29 cellular contexts compared by ENCODE assay signal in the genomic region with DNA sequence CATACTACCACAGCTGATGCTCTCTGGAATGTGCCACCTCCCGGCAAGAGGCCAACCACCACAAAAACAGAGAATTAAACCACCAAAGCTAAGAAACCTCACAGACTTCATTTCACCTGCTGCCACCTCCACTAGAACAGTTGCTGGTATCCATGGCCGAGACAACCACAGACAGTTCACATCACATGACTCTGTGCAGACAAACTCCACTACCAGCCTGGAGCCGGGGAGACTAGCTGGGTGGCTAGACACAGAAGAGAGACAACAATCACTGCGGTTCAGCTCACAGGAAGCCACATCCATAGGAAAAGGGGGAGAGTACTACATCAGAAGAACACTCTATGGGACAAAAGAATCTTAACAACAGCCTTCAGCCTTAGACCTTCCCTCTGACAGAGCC.
"Had no signal": no experiment of that assay in that cellular context is flagged by ENCODE, and none has a peak within 500 bp of the region (broad histone marks: within the 10 kb centered on the region; RNA-seq: fewer than 3 reads in every experiment).

No MANE protein-coding gene starts in this region.

- DNase-seq: activated CD4-positive, alpha-beta memory T cell treated with anti-CD3 and anti-CD28 coated beads, Interleukin-2, amount 10 ng/mL, durations not matched to agents 7 days and 5 days; activated CD4-positive, alpha-beta T cell treated with anti-CD3 and anti-CD28 coated beads for 1 hour; activated CD4-positive, alpha-beta T cell treated with anti-CD3 and anti-CD28 coated beads, Interleukin-2, amount 10 ng/mL, durations not matched to agents 7 days and 5 days; activated CD8-positive, alpha-beta memory T cell treated with anti-CD3 and anti-CD28 coated beads, Interleukin-2, amount 10 ng/mL, durations not matched to agents 7 days and 5 days; activated effector memory CD4-positive, alpha-beta T cell treated with anti-CD3 and anti-CD28 coated beads, Interleukin-2, amount 50 U/mL, for 16 hours; activated naive CD4-positive, alpha-beta T cell treated with anti-CD3 and anti-CD28 coated beads for 36 hours; activated naive CD8-positive, alpha-beta T cell treated with anti-CD3 and anti-CD28 coated beads for 36 hours; adrenal gland; aorta; body of pancreas; cortex of kidney; effector memory CD8-positive, alpha-beta T cell; foreskin keratinocyte; heart left ventricle; midbrain; naive thymus-derived CD8-positive, alpha-beta T cell; retina; sigmoid colon; small intestine; stimulated activated CD4-positive, alpha-beta T cell treated with anti-CD3 and anti-CD28 coated beads, Interleukin-4, amount 100 ng/mL, for 4 hours; stimulated activated CD8-positive, alpha-beta memory T cell treated with anti-CD3 and anti-CD28 coated beads, Interleukin-4, amount 100 ng/mL, for 48 hours; stimulated activated naive CD8-positive, alpha-beta T cell treated with anti-CD3 and anti-CD28 coated beads, Interleukin-15, amount 100 ng/mL, for 72 hours; substantia nigra; T-helper 2 cell; thyroid gland; upper lobe of left lung had no signal

- H3K27me3 Mint-ChIP-seq: activated CD4-positive, alpha-beta memory T cell treated with anti-CD3 and anti-CD28 coated beads, Interleukin-2, amount 10 ng/mL, durations not matched to agents 7 days and 5 days; activated CD4-positive, alpha-beta T cell treated with anti-CD3 and anti-CD28 coated beads, Interleukin-2, amount 10 ng/mL, durations not matched to agents 7 days and 5 days; activated CD8-positive, alpha-beta memory T cell treated with anti-CD3 and anti-CD28 coated beads, Interleukin-2, amount 10 ng/mL, durations not matched to agents 7 days and 5 days; activated naive CD8-positive, alpha-beta T cell treated with anti-CD3 and anti-CD28 coated beads for 36 hours; effector memory CD8-positive, alpha-beta T cell; naive thymus-derived CD8-positive, alpha-beta T cell; stimulated activated memory B cell treated with anti-CD40 and anti-IgM and Interleukin-4, amounts not matched to agents 10 μg/mL and 1 μg/mL and 100 μg/mL, for 72 hours; stimulated activated naive CD8-positive, alpha-beta T cell treated with anti-CD3 and anti-CD28 coated beads, Interleukin-15, amount 100 ng/mL, for 72 hours had no signal

- H3K4me1 Mint-ChIP-seq: activated CD4-positive, alpha-beta memory T cell treated with anti-CD3 and anti-CD28 coated beads, Interleukin-2, amount 10 ng/mL, durations not matched to agents 7 days and 5 days; stimulated activated memory B cell treated with anti-CD40 and anti-IgM and Interleukin-4, amounts not matched to agents 10 μg/mL and 1 μg/mL and 100 μg/mL, for 72 hours had no signal

- H3K27ac ChIP-seq: adrenal gland, body of pancreas, esophagus muscularis mucosa, foreskin keratinocyte, heart left ventricle, sigmoid colon, thyroid gland, upper lobe of left lung, vagina had no signal

- H3K4me3 Mint-ChIP-seq: activated CD4-positive, alpha-beta memory T cell treated with anti-CD3 and anti-CD28 coated beads, Interleukin-2, amount 10 ng/mL, durations not matched to agents 7 days and 5 days; activated CD4-positive, alpha-beta T cell treated with anti-CD3 and anti-CD28 coated beads, Interleukin-2, amount 10 ng/mL, durations not matched to agents 7 days and 5 days; activated CD8-positive, alpha-beta memory T cell treated with anti-CD3 and anti-CD28 coated beads, Interleukin-2, amount 10 ng/mL, durations not matched to agents 7 days and 5 days; activated naive CD4-positive, alpha-beta T cell treated with anti-CD3 and anti-CD28 coated beads for 36 hours; activated naive CD8-positive, alpha-beta T cell treated with anti-CD3 and anti-CD28 coated beads for 36 hours; effector memory CD8-positive, alpha-beta T cell; stimulated activated memory B cell treated with anti-CD40 and anti-IgM and Interleukin-4, amounts not matched to agents 10 μg/mL and 1 μg/mL and 100 μg/mL, for 72 hours; stimulated activated naive CD8-positive, alpha-beta T cell treated with anti-CD3 and anti-CD28 coated beads, Interleukin-15, amount 100 ng/mL, for 72 hours had no signal

- H3K9me3 Mint-ChIP-seq: activated CD4-positive, alpha-beta memory T cell treated with anti-CD3 and anti-CD28 coated beads, Interleukin-2, amount 10 ng/mL, durations not matched to agents 7 days and 5 days; activated naive CD4-positive, alpha-beta T cell treated with anti-CD3 and anti-CD28 coated beads for 36 hours; activated naive CD8-positive, alpha-beta T cell treated with anti-CD3 and anti-CD28 coated beads for 36 hours; effector memory CD8-positive, alpha-beta T cell; stimulated activated memory B cell treated with anti-CD40 and anti-IgM and Interleukin-4, amounts not matched to agents 10 μg/mL and 1 μg/mL and 100 μg/mL, for 72 hours had no signal

- ATAC-seq: activated CD8-positive, alpha-beta memory T cell treated with anti-CD3 and anti-CD28 coated beads, Interleukin-2, amount 10 ng/mL, durations not matched to agents 7 days and 5 days; body of pancreas; effector memory CD8-positive, alpha-beta T cell; foreskin keratinocyte; heart left ventricle; naive thymus-derived CD8-positive, alpha-beta T cell; stimulated activated memory B cell treated with anti-CD40 and anti-IgM and Interleukin-4, amounts not matched to agents 10 μg/mL and 1 μg/mL and 100 μg/mL, for 72 hours; stimulated activated naive CD8-positive, alpha-beta T cell treated with anti-CD3 and anti-CD28 coated beads, Interleukin-15, amount 100 ng/mL, for 72 hours had no signal

- H3K4me1 ChIP-seq: adrenal gland, body of pancreas, esophagus muscularis mucosa, foreskin keratinocyte, heart left ventricle, sigmoid colon, thyroid gland, upper lobe of left lung, vagina had no signal

- H3K27ac Mint-ChIP-seq: activated CD4-positive, alpha-beta memory T cell treated with anti-CD3 and anti-CD28 coated beads, Interleukin-2, amount 10 ng/mL, durations not matched to agents 7 days and 5 days; activated CD4-positive, alpha-beta T cell treated with anti-CD3 and anti-CD28 coated beads, Interleukin-2, amount 10 ng/mL, durations not matched to agents 7 days and 5 days; activated CD8-positive, alpha-beta memory T cell treated with anti-CD3 and anti-CD28 coated beads, Interleukin-2, amount 10 ng/mL, durations not matched to agents 7 days and 5 days; activated naive CD4-positive, alpha-beta T cell treated with anti-CD3 and anti-CD28 coated beads for 36 hours; activated naive CD8-positive, alpha-beta T cell treated with anti-CD3 and anti-CD28 coated beads for 36 hours; stimulated activated memory B cell treated with anti-CD40 and anti-IgM and Interleukin-4, amounts not matched to agents 10 μg/mL and 1 μg/mL and 100 μg/mL, for 72 hours had no signal

- H3K9me3 ChIP-seq: adrenal gland, body of pancreas, esophagus muscularis mucosa, sigmoid colon, thyroid gland, upper lobe of left lung, vagina had no signal

- H3K27me3 ChIP-seq: adrenal gland, body of pancreas, esophagus muscularis mucosa, foreskin keratinocyte, heart left ventricle, sigmoid colon, thyroid gland, upper lobe of left lung, vagina had no signal

- H3K36me3 ChIP-seq: vagina had no signal

- H3K4me3 ChIP-seq: adrenal gland, body of pancreas, esophagus muscularis mucosa, heart left ventricle, sigmoid colon, thyroid gland, upper lobe of left lung, vagina had no signal
